In genomic region chr6:117600008-117600743, GRCh38 we compare ENCODE assay signal across 8 cellular contexts. TPM values are rescaled to one million over a fixed set of nuclear protein-coding genes. Genes with fewer than 3 reads are reported as not detected.
DNase-seq lines count a peak whose midpoint lies in the region; ATAC-seq lines count a peak whose summit lies in the region.

No MANE protein-coding gene starts in this region.

- in situ Hi-C loops in GM23248 (cut with MboI): no loop called here

- H3K79me2 ChIP-seq in GM23248 (ENCODE audit: insufficient read depth): peaks cover 71% of the 10 kb centered on the region

- peak overlapping the region; percentile 95 for H3K4me3 ChIP-seq in GM23248

- H3K9me3 ChIP-seq in GM23248 (ENCODE audit: low read depth) (peaks cover 3% of the 10 kb centered on the region), T-helper 17 cell (ENCODE audit: control insufficient read depth, low read length, poor library complexity, severe bottlenecking) (no peaks in the 10 kb centered on the region)

- no peak overlapping the region for H3K27ac ChIP-seq in GM23248

- H3F3A ChIP-seq in GM23248 (ENCODE audit: insufficient read depth): peaks cover 7% of the 10 kb centered on the region

- peak overlapping the region; percentile 98 for H3K9ac ChIP-seq in GM23248

- H3K4me1 Mint-ChIP-seq in T-helper 17 cell: peaks cover 28% of the 10 kb centered on the region

- H3K4me3 Mint-ChIP-seq in T-helper 17 cell: peak overlapping the region; percentile 66

- peaks cover 24% of the 10 kb centered on the region for H3K36me3 ChIP-seq in GM23248 (ENCODE audit: low read depth)

- peaks cover 17% of the 10 kb centered on the region for H3K4me1 ChIP-seq in GM23248 (ENCODE audit: insufficient read depth)

- H3K27me3 Mint-ChIP-seq in T-helper 17 cell: no peaks in the 10 kb centered on the region

- H3K4me2 ChIP-seq in GM23248 (ENCODE audit: unreplicated experiment): peak overlapping the region; percentile 95

- peak; percentile 25 for DNase-seq in A172 (ENCODE audit: low spot score)
- peak; percentile 33 for DNase-seq in GM23248
- DNase-seq in T-helper 17 cell: no peak
- peak; percentile 2 for DNase-seq in fibroblast of the conjunctiva (ENCODE audit: low read depth)
- DNase-seq in superior temporal gyrus (ENCODE audit: extremely low spot score): no peak
- DNase-seq in NCI-H1417 treated with DMSO at 0.1 percent for 48 hours (lab: John Stamatoyannopoulos, UW): no peak
- DNase-seq in stimulated activated CD4-positive, alpha-beta T cell treated with anti-CD3 and anti-CD28 coated beads, Interleukin-4, amount 100 ng/mL, for 24 hours: no peak
- DNase-seq in NCI-H1092 (lab: John Stamatoyannopoulos, UW): no peak

- ATAC-seq in T-helper 17 cell: no peak

- H3K27ac Mint-ChIP-seq in T-helper 17 cell: peak overlapping the region; percentile 41

- H3K9me2 ChIP-seq in GM23248 (ENCODE audit: insufficient read depth): no peaks in the 10 kb centered on the region

- no peaks in the 10 kb centered on the region for H3K27me3 ChIP-seq in GM23248 (replicated peaks; ENCODE audit: insufficient read depth)

- H3K36me3 Mint-ChIP-seq in T-helper 17 cell (ENCODE audit: low read depth): no peaks in the 10 kb centered on the region

- H2AFZ ChIP-seq in GM23248: no peak overlapping the region

- WGBS in GM23248 (ENCODE audit: low coverage in 1 of 2, low lambda C conversion rate in 2 of 2, missing lambda C conversion rate in 2 of 2), 2 experiments: 97 to 98% methylated on average over 6 of the region's 6 CpGs

- peaks cover 4% of the 10 kb centered on the region; the same call in 1 of the 2 replicates for H4K20me1 ChIP-seq in GM23248 (ENCODE audit: insufficient read depth)

RNA-seq across cellular contexts. Expression of gene GOPC, which starts 2.1 kb away (rescaled TPM):
- 31.6 and 41.6 TPM in 2 replicates for total RNA-seq in A172 (2014; rRNA removed; shearing (Covaris generic))
- total RNA-seq in GM23248 (2014; rRNA removed; shearing (Covaris generic)): 71.8 and 81.4 TPM in 2 replicates
- 43.0 and 44.8 TPM in 2 replicates for polyA plus RNA-seq in GM23248 (2016; fragmentation: Nextera tagmentation; extraction: Ambion mirVana)
- total RNA-seq in T-helper 17 cell: 10 to 100 TPM; 16.8 to 17.4 TPM

Comparison
In these comparisons a context has a peak if more than half of its experiments do, and no peak if none do; other contexts are left out.
1. DNase-seq: peak in A172 (single experiment), GM23248 (single experiment) and fibroblast of the conjunctiva (single experiment); none in T-helper 17 cell (0 of 3), superior temporal gyrus (single experiment), NCI-H1417 treated with DMSO at 0.1 percent for 48 hours (single experiment), stimulated activated CD4-positive, alpha-beta T cell treated with anti-CD3 and anti-CD28 coated beads, Interleukin-4, amount 100 ng/mL, for 24 hours (single experiment) and NCI-H1092 (single experiment).